In genomic region chr13:48186722-48187121, GRCh38 we compare ENCODE assay signal across 17 cellular contexts. TPM values are rescaled to one million over a fixed set of nuclear protein-coding genes. Genes with fewer than 3 reads are reported as not detected.
DNase-seq lines count a peak whose midpoint lies in the region; ATAC-seq and TF ChIP-seq lines count a peak whose summit lies in the region.
"Had no signal": no experiment of that assay in that cellular context is flagged by ENCODE, and none has a peak within 500 bp of the region (broad histone marks: within the 10 kb centered on the region; RNA-seq: fewer than 3 reads in every experiment).

No MANE protein-coding gene starts in this region.

- H4K20me1 ChIP-seq in OCI-LY7 (ENCODE audit: insufficient read depth, low read length), result no peaks in the 10 kb centered on the region

- H3K4me1 ChIP-seq in OCI-LY7 (ENCODE audit: insufficient read depth, low read length, poor library complexity, severe bottlenecking), result peaks cover 18% of the 10 kb centered on the region
- H3K4me1 ChIP-seq in esophagus muscularis mucosa, result no peaks in the 10 kb centered on the region
- H3K4me1 ChIP-seq: SJSA1 had no signal

- peak overlapping the region; percentile 56 for H3K4me2 ChIP-seq in OCI-LY7 (ENCODE audit: low read length)

- peaks cover 48% of the 10 kb centered on the region for H3K4me1 Mint-ChIP-seq in activated CD4-positive, alpha-beta T cell treated with anti-CD3 and anti-CD28 coated beads, Interleukin-2, amount 10 ng/mL, durations not matched to agents 7 days and 5 days
- H3K4me1 Mint-ChIP-seq in CD4-positive, alpha-beta T cell (ENCODE audit: low read depth), result peaks cover 67% of the 10 kb centered on the region
- H3K4me1 Mint-ChIP-seq in natural killer cell, result peaks cover 33 to 41% of the 10 kb centered on the region in 2 donors

- TF ChIP-seq CTCF in CD4-positive, alpha-beta T cell (IDR thresholded peaks at IDR 0.05), result no peak
- TF ChIP-seq CTCF in OCI-LY7 (conservative IDR thresholded peaks at IDR 0.05; ENCODE audit: low read length), result no peak
- TF ChIP-seq CTCF in natural killer cell (IDR thresholded peaks at IDR 0.05), result no peak
- TF ChIP-seq CTCF in esophagus muscularis mucosa (IDR thresholded peaks at IDR 0.05), result no peak

- H3K27ac Mint-ChIP-seq in activated CD4-positive, alpha-beta T cell treated with anti-CD3 and anti-CD28 coated beads, Interleukin-2, amount 10 ng/mL, durations not matched to agents 7 days and 5 days, result peak overlapping the region; percentile 99
- H3K27ac Mint-ChIP-seq in CD4-positive, alpha-beta T cell, result peak overlapping the region; percentile 89
- H3K27ac Mint-ChIP-seq in natural killer cell, result peak overlapping the region; percentile 78 to 84

- no peak overlapping the region for H3K4me3 ChIP-seq in OCI-LY7 (ENCODE audit: low read depth, low read length, poor library complexity, severe bottlenecking)
- H3K4me3 ChIP-seq in esophagus muscularis mucosa, result no peak overlapping the region
- H3K4me3 ChIP-seq: SJSA1 had no signal

- intact Hi-C loops in CD4-positive, alpha-beta T cell (cut with DNase I, micrococcal nuclease), result loop anchor here in 1 of 2 experiments (1.0 to 2.0 kb wide), 4 partner anchors 30 to 60 kb away; no protein-coding TSS in a partner anchor
- intact Hi-C loops in OCI-LY7 (cut with micrococcal nuclease; ENCODE audit: unreplicated experiment) (no loop called here), natural killer cell (cut with micrococcal nuclease) (no loop called here), esophagus muscularis mucosa (cut with DNase I) (no loop called here)

- no peaks in the 10 kb centered on the region for H3K9me2 ChIP-seq in OCI-LY7 (ENCODE audit: insufficient read depth, low read length)

- POLR2A ChIA-PET in activated CD4-positive, alpha-beta T cell treated with anti-CD3 and anti-CD28 coated beads, Interleukin-2, amount 10 ng/mL, durations not matched to agents 7 days and 5 days (lab: Charles Lee), result no interaction called here
- POLR2A ChIA-PET in CD4-positive, alpha-beta T cell (lab: Charles Lee), result interaction anchor here (0.8 to 5.3 kb wide), 16 partner anchors 9 to 789 kb away, joined by 3 to 92 read pairs (median 6); partner anchors contain the start of genes CYSLTR2, FNDC3A, ITM2B and MED4
- POLR2A ChIA-PET in OCI-LY7 (lab: Charles Lee), result interaction anchor here (0.6 kb wide), 1 partner anchor 55 kb away, joined by 3 read pairs; no protein-coding TSS in a partner anchor

- H3K79me2 ChIP-seq in OCI-LY7 (ENCODE audit: insufficient read depth, low read depth, low read length), result no peaks in the 10 kb centered on the region

- no peaks in the 10 kb centered on the region for H3K9me3 ChIP-seq in CD4-positive, alpha-beta T cell (ENCODE audit: control insufficient read depth, low read length)
- H3K9me3 ChIP-seq in OCI-LY7 (ENCODE audit: low read length), result no peaks in the 10 kb centered on the region
- no peaks in the 10 kb centered on the region for H3K9me3 ChIP-seq in esophagus muscularis mucosa
- H3K9me3 ChIP-seq: SJSA1 had no signal

- no TSS peak for BruUV-seq in OCI-LY7 (replicated peaks; lab: Mats Ljungman, UMichigan)

- H2AFZ ChIP-seq in OCI-LY7 (ENCODE audit: low read length), result no peak overlapping the region

- H3K4me3 Mint-ChIP-seq in activated CD4-positive, alpha-beta T cell treated with anti-CD3 and anti-CD28 coated beads, Interleukin-2, amount 10 ng/mL, durations not matched to agents 7 days and 5 days, result no peak overlapping the region
- peak overlapping the region; percentile 16 for H3K4me3 Mint-ChIP-seq in CD4-positive, alpha-beta T cell
- no peak overlapping the region for H3K4me3 Mint-ChIP-seq in natural killer cell

- peak overlapping the region; percentile 81 for H3K27ac ChIP-seq in CD4-positive, alpha-beta T cell (ENCODE audit: low read depth, low read length)
- no peak overlapping the region for H3K27ac ChIP-seq in OCI-LY7 (ENCODE audit: low read depth, low read length, poor library complexity, severe bottlenecking)
- no peak overlapping the region for H3K27ac ChIP-seq in esophagus muscularis mucosa (replicated peaks in 1 of 4)
- H3K27ac ChIP-seq: 22Rv1, SJSA1 had no signal

- CTCF ChIA-PET in activated CD4-positive, alpha-beta T cell treated with anti-CD3 and anti-CD28 coated beads, Interleukin-2, amount 10 ng/mL, durations not matched to agents 7 days and 5 days (lab: Charles Lee), result interaction anchor here (1.4 kb wide), 1 partner anchor 49 kb away, joined by 3 read pairs; no protein-coding TSS in a partner anchor
- CTCF ChIA-PET in CD4-positive, alpha-beta T cell (lab: Charles Lee), result interaction anchor here (2.0 kb wide), 1 partner anchor 59 kb away, joined by 7 read pairs; no protein-coding TSS in a partner anchor
- CTCF ChIA-PET in OCI-LY7 (lab: Charles Lee; ENCODE audit: unreplicated experiment), result no interaction called here

- ATAC-seq in CD4-positive, alpha-beta T cell (ENCODE audit: poor library complexity), result no peak
- ATAC-seq in natural killer cell (no peak), HG02852 (IDR thresholded peaks at IDR 0.05; ENCODE audit: unreplicated experiment) (no peak)
- ATAC-seq: PC-3 had no signal

- peaks cover 21% of the 10 kb centered on the region for H3K36me3 Mint-ChIP-seq in activated CD4-positive, alpha-beta T cell treated with anti-CD3 and anti-CD28 coated beads, Interleukin-2, amount 10 ng/mL, durations not matched to agents 7 days and 5 days (ENCODE audit: low read depth)
- no peaks in the 10 kb centered on the region for H3K36me3 Mint-ChIP-seq in CD4-positive, alpha-beta T cell (ENCODE audit: low read depth)
- H3K36me3 Mint-ChIP-seq in natural killer cell, result no peaks in the 10 kb centered on the region

- no peak for TF ChIP-seq EP300 in esophagus muscularis mucosa (IDR thresholded peaks at IDR 0.05)

- no peak for DNase-seq in activated CD4-positive, alpha-beta T cell treated with anti-CD3 and anti-CD28 coated beads, Interleukin-2, amount 10 ng/mL, durations not matched to agents 7 days and 5 days
- DNase-seq in activated CD4-positive, alpha-beta T cell treated with anti-CD3 and anti-CD28 coated beads, Interleukin-2, amount 50 U/mL, for 48 hours, result no peak
- no peak for DNase-seq in CD4-positive, alpha-beta T cell
- no peak for DNase-seq in OCI-LY7 (ENCODE audit: low spot score)
- DNase-seq in natural killer cell, result no peak
- DNase-seq in NCI-H2081 (lab: John Stamatoyannopoulos, UW), result no peak
- DNase-seq in esophagus muscularis mucosa (ENCODE audit: extremely low spot score), result no peak
- DNase-seq: C1 segment of cervical spinal cord, Calu3, HCEC 1CT, NCI-H1048, NCI-H345, NCI-H526 treated with DMSO at 0.1 percent for 48 hours, PC-3 had no signal

- H3K9me3 Mint-ChIP-seq in activated CD4-positive, alpha-beta T cell treated with anti-CD3 and anti-CD28 coated beads, Interleukin-2, amount 10 ng/mL, durations not matched to agents 7 days and 5 days, result peaks cover 2% of the 10 kb centered on the region
- H3K9me3 Mint-ChIP-seq in CD4-positive, alpha-beta T cell, result peaks cover 2% of the 10 kb centered on the region
- no peaks in the 10 kb centered on the region for H3K9me3 Mint-ChIP-seq in natural killer cell

- 96% methylated on average over 1 of the region's 1 CpG for WGBS in esophagus muscularis mucosa

- no peaks in the 10 kb centered on the region for H3K36me3 ChIP-seq in OCI-LY7 (ENCODE audit: insufficient read depth, low read length)
- H3K36me3 ChIP-seq in esophagus muscularis mucosa, result no peaks in the 10 kb centered on the region
- H3K36me3 ChIP-seq: SJSA1 had no signal

- TF ChIP-seq POLR2A in esophagus muscularis mucosa (IDR thresholded peaks at IDR 0.05; ENCODE audit: low read depth), result no peak

- H3K27me3 Mint-ChIP-seq in activated CD4-positive, alpha-beta T cell treated with anti-CD3 and anti-CD28 coated beads, Interleukin-2, amount 10 ng/mL, durations not matched to agents 7 days and 5 days, result no peaks in the 10 kb centered on the region
- no peaks in the 10 kb centered on the region for H3K27me3 Mint-ChIP-seq in CD4-positive, alpha-beta T cell
- H3K27me3 Mint-ChIP-seq in natural killer cell (ENCODE audit: low read depth in 2 of 2), result no peaks in the 10 kb centered on the region

- H3K27me3 ChIP-seq in CD4-positive, alpha-beta T cell (ENCODE audit: control insufficient read depth, insufficient read depth, low read length), result no peaks in the 10 kb centered on the region
- H3K27me3 ChIP-seq in esophagus muscularis mucosa, result no peaks in the 10 kb centered on the region
- H3K27me3 ChIP-seq: SJSA1 had no signal

RNA-seq across cellular contexts. Expression of gene ITM2B, which starts 46.3 kb away (rescaled TPM):
- total RNA-seq in activated CD4-positive, alpha-beta T cell treated with anti-CD3 and anti-CD28 coated beads, Interleukin-2, amount 10 ng/mL, durations not matched to agents 7 days and 5 days, result 100 to 1,000 TPM; 259 to 317 TPM
- total RNA-seq in CD4-positive, alpha-beta T cell, result 100 to 1,000 TPM; 305 to 323 TPM
- 14.7 and 21.1 TPM in 2 replicates for total RNA-seq in OCI-LY7 (2014; rRNA removed; shearing (Covaris generic))
- total RNA-seq in OCI-LY7 (2022), result 43.3 and 44.5 TPM in 2 replicates
- 100 to 1,000 TPM; 305 to 387 (median 309) TPM for total RNA-seq in natural killer cell
- total RNA-seq in esophagus muscularis mucosa, result 100 to 1,000 TPM; 299 to 343 (median 303) TPM

Comparison
In these comparisons a context has a peak if more than half of its experiments do, and no peak if none do; other contexts are left out.
1. RNA of gene ITM2B, which starts 46.3 kb away (total RNA-seq): 305 to 323 TPM in CD4-positive, alpha-beta T cell, 259 to 317 TPM in activated CD4-positive, alpha-beta T cell treated with anti-CD3 and anti-CD28 coated beads, Interleukin-2, amount 10 ng/mL, durations not matched to agents 7 days and 5 days, 305 to 387 TPM in natural killer cell and 299 to 343 TPM in esophagus muscularis mucosa; 14.7 to 44.5 TPM in OCI-LY7; every median in the first group is over 4 times any median in the second.
2. Peak in every context shown above with its lines, with median percentiles within 50 percentile points of each other: H3K27ac Mint-ChIP-seq.